In the genomic region with DNA sequence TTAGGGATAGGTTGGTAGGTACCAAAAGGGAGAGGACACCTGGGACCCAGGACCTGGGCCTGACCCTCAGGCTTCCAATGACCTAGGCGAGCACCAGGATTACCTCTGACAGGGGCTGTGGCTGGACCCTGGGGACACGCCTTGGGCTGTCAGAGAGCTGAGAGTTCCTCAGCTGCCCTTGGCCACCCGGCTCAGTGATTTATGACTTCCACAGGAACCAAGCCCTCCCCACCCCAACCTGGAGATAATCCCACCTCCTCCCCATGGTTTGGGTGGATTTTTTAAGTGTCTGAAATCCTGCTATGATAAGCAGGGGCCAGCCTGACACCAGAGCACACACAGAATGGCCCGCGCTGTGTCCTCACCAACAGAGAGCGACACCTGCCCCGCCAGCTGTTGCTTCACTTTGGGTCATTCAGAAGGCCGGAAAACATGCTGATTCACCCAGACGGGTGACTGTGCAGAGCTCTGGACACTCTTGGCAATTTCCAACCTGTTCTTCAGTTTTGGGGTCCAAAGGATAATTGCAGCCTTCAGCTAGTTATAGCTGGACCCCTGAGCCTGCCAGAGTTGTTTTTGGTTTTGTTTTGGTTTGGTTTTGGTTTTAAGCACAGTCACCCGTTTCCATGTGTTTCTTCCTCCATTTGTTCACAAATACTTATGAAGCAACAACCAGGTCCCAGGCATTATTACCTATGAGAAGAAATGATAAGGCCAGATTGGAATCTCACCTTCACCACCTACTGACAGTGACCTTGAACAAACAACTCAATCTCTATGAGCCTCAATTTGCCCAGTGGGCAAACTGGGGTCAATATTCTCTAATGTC, we compare ENCODE assay signal across 1 cellular context.
TF ChIP-seq lines count a peak whose summit lies in the region.

No MANE protein-coding gene starts in this region.

TF ChIP-seq in K562, 482 proteins besides CTCF, POLR2A, EP300 and RAD21 (continued from another document):
- TF ChIP-seq TOE1 (IDR thresholded peaks at IDR 0.05; ENCODE audit: borderline replicate concordance) (no peak), TOE1 (CRISPR knock-in tag; IDR thresholded peaks at IDR 0.05; ENCODE audit: borderline replicate concordance, low read depth) (no peak)
TF ChIP-seq in K562: peak in this region for 29.
